21 cellular contexts compared by ENCODE assay signal in the genomic region with DNA sequence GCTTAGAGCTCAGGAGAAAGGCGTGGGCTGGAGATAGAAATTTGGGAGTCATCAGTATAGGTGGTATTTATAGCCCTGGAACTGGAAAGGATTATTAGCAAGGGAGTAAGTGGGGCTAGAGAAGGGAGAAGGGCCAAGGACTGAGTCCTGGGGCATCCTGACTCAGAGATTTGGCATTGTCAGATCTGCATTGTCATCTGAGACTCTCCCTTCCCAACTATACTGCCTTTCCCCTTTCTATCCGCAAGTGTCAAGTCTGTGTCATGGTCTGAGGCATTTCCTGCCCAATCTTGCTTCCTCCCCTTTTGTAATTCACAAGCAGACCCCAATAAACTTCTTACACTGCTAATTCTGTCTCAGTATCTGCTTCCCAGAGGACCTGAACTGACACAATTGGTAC. TPM values are rescaled to one million over a fixed set of nuclear protein-coding genes. Genes with fewer than 3 reads are reported as not detected.
DNase-seq lines count a peak whose midpoint lies in the region; ATAC-seq and TF ChIP-seq lines count a peak whose summit lies in the region.
"Had no signal": no experiment of that assay in that cellular context is flagged by ENCODE, and none has a peak within 500 bp of the region (broad histone marks: within the 10 kb centered on the region; RNA-seq: fewer than 3 reads in every experiment).

No MANE protein-coding gene starts in this region.

- no peaks in the 10 kb centered on the region for H3K4me1 ChIP-seq in smooth muscle cell (ENCODE audit: low read depth)
- H3K4me1 ChIP-seq: psoas muscle, uterus had no signal

- 28% methylated on average over 2 of the region's 2 CpGs for WGBS in smooth muscle cell (ENCODE audit: low lambda C conversion rate)

- no peaks in the 10 kb centered on the region for H3K4me1 Mint-ChIP-seq in activated naive CD4-positive, alpha-beta T cell treated with anti-CD3 and anti-CD28 coated beads, Interleukin-2, amount 10 ng/mL, durations not matched to agents 7 days and 5 days
- H3K4me1 Mint-ChIP-seq: activated naive CD8-positive, alpha-beta T cell treated with anti-CD3 and anti-CD28 coated beads for 36 hours; nephron had no signal

- H3K9me3 ChIP-seq in smooth muscle cell (replicated peaks; ENCODE audit: low read depth), result no peaks in the 10 kb centered on the region
- H3K9me3 ChIP-seq: psoas muscle, uterus had no signal

- TF ChIP-seq CTCF in foreskin fibroblast (IDR thresholded peaks at IDR 0.05; ENCODE audit: low read depth, low read length) (no peak), smooth muscle cell (IDR thresholded peaks at IDR 0.05; ENCODE audit: borderline replicate concordance, insufficient read depth, poor library complexity, severe bottlenecking) (no peak)

- DNase-seq in AG08395 (ENCODE audit: low spot score), result peak; percentile 54
- DNase-seq in HS-5 (ENCODE audit: low read depth), result peak; percentile 40
- peak; percentile 0 for DNase-seq in T1000 (lab: John Stamatoyannopoulos, UW)
- peak; percentile 52 to 73 for DNase-seq in foreskin fibroblast
- DNase-seq in activated naive CD4-positive, alpha-beta T cell treated with anti-CD3 and anti-CD28 coated beads, Interleukin-2, amount 10 ng/mL, durations not matched to agents 7 days and 5 days, result no peak
- DNase-seq in smooth muscle cell (lab: John Stamatoyannopoulos, UW; ENCODE audit: unreplicated experiment), result no peak
- DNase-seq: ACHN; activated CD4-positive, alpha-beta T cell treated with anti-CD3 and anti-CD28 coated beads, Interleukin-2, amount 50 U/mL, for 4 hours; activated naive CD8-positive, alpha-beta T cell treated with anti-CD3 and anti-CD28 coated beads for 36 hours; activated T-cell treated with anti-CD3 and anti-CD28 coated beads, Interleukin-2, amount 50 U/mL, for 1 hour; effector CD8-positive, alpha-beta T cell; NCI-H2029 treated with DMSO at 0.1 percent for 48 hours; NCI-H526 treated with DMSO at 0.1 percent for 48 hours; psoas muscle; stimulated activated CD4-positive, alpha-beta T cell treated with anti-CD3 and anti-CD28 coated beads, Interleukin-12 subunit alpha, Interleukin-12 subunit beta, amount 100 ng/mL, for 4 hours; stimulated activated naive CD8-positive, alpha-beta T cell treated with anti-CD3 and anti-CD28 coated beads, Interleukin-15, Interleukin-2, amounts not matched to agents 100 U/mL and 50 U/mL, for 24 hours; uterus had no signal

- H3K79me2 ChIP-seq in smooth muscle cell (ENCODE audit: low read depth), result no peaks in the 10 kb centered on the region

- no peaks in the 10 kb centered on the region for H3K36me3 Mint-ChIP-seq in activated naive CD4-positive, alpha-beta T cell treated with anti-CD3 and anti-CD28 coated beads, Interleukin-2, amount 10 ng/mL, durations not matched to agents 7 days and 5 days
- H3K36me3 Mint-ChIP-seq: activated naive CD8-positive, alpha-beta T cell treated with anti-CD3 and anti-CD28 coated beads for 36 hours had no signal

- no peak overlapping the region for H3K4me3 ChIP-seq in foreskin fibroblast (ENCODE audit: low read depth in 1 of 2, low read length in 2 of 2)
- H3K4me3 ChIP-seq in smooth muscle cell, result no peak overlapping the region
- H3K4me3 ChIP-seq: GM12878, psoas muscle, uterus had no signal

- H3K4me2 ChIP-seq in smooth muscle cell, result no peak overlapping the region

- H2AFZ ChIP-seq in smooth muscle cell (ENCODE audit: low read depth), result no peak overlapping the region

- H3K27ac Mint-ChIP-seq in activated naive CD4-positive, alpha-beta T cell treated with anti-CD3 and anti-CD28 coated beads, Interleukin-2, amount 10 ng/mL, durations not matched to agents 7 days and 5 days, result no peak overlapping the region
- H3K27ac Mint-ChIP-seq: activated naive CD8-positive, alpha-beta T cell treated with anti-CD3 and anti-CD28 coated beads for 36 hours; nephron had no signal

- H3K4me3 Mint-ChIP-seq in activated naive CD4-positive, alpha-beta T cell treated with anti-CD3 and anti-CD28 coated beads, Interleukin-2, amount 10 ng/mL, durations not matched to agents 7 days and 5 days, result no peak overlapping the region
- H3K4me3 Mint-ChIP-seq: activated naive CD8-positive, alpha-beta T cell treated with anti-CD3 and anti-CD28 coated beads for 36 hours; nephron had no signal

- no peak overlapping the region for H3K27ac ChIP-seq in smooth muscle cell (ENCODE audit: low read depth)
- H3K27ac ChIP-seq: psoas muscle, uterus had no signal

- no peaks in the 10 kb centered on the region for H3K27me3 ChIP-seq in smooth muscle cell (ENCODE audit: low read depth)
- H3K27me3 ChIP-seq: uterus had no signal

- peaks cover 5% of the 10 kb centered on the region for H3K27me3 Mint-ChIP-seq in activated naive CD4-positive, alpha-beta T cell treated with anti-CD3 and anti-CD28 coated beads, Interleukin-2, amount 10 ng/mL, durations not matched to agents 7 days and 5 days
- H3K27me3 Mint-ChIP-seq: activated naive CD8-positive, alpha-beta T cell treated with anti-CD3 and anti-CD28 coated beads for 36 hours had no signal

- ATAC-seq in GM18520 (IDR thresholded peaks at IDR 0.05; ENCODE audit: unreplicated experiment), result no peak
- no peak for ATAC-seq in HG03097 (IDR thresholded peaks at IDR 0.05; ENCODE audit: low FRiP score, unreplicated experiment)
- ATAC-seq: GM12878; psoas muscle; stimulated activated naive CD8-positive, alpha-beta T cell treated with anti-CD3 and anti-CD28 coated beads, Interleukin-15, Interleukin-2, amounts not matched to agents 100 U/mL and 50 U/mL, for 24 hours had no signal

- no peaks in the 10 kb centered on the region for H3K9me3 Mint-ChIP-seq in activated naive CD4-positive, alpha-beta T cell treated with anti-CD3 and anti-CD28 coated beads, Interleukin-2, amount 10 ng/mL, durations not matched to agents 7 days and 5 days
- H3K9me3 Mint-ChIP-seq: activated naive CD8-positive, alpha-beta T cell treated with anti-CD3 and anti-CD28 coated beads for 36 hours had no signal

- H3K36me3 ChIP-seq in smooth muscle cell (ENCODE audit: low read depth), result no peaks in the 10 kb centered on the region
- H3K36me3 ChIP-seq: uterus had no signal

- H4K20me1 ChIP-seq in smooth muscle cell (ENCODE audit: low read depth), result no peaks in the 10 kb centered on the region

- CTCF ChIA-PET in activated naive CD4-positive, alpha-beta T cell treated with anti-CD3 and anti-CD28 coated beads, Interleukin-2, amount 10 ng/mL, durations not matched to agents 7 days and 5 days (lab: Charles Lee), result no interaction called here

- H3K9ac ChIP-seq in smooth muscle cell (ENCODE audit: low read depth), result no peak overlapping the region

- no peaks in the 10 kb centered on the region for H3F3A ChIP-seq in smooth muscle cell (ENCODE audit: low read depth)

RNA-seq across cellular contexts. Expression of a gene that starts 24.4 kb away (rescaled TPM):
- total RNA-seq in smooth muscle cell, result 8.8 and 15.4 TPM in 2 replicates
- polyA plus RNA-seq in smooth muscle cell, result 11.9 and 15.6 TPM in 2 replicates

Comparison
In these comparisons a context has a peak if more than half of its experiments do, and no peak if none do; other contexts are left out.
1. DNase-seq: peak in AG08395 (single experiment), HS-5 (single experiment), T1000 (single experiment) and foreskin fibroblast (2 of 2); none in activated naive CD4-positive, alpha-beta T cell treated with anti-CD3 and anti-CD28 coated beads, Interleukin-2, amount 10 ng/mL, durations not matched to agents 7 days and 5 days (single experiment) and smooth muscle cell (single experiment).